1 cellular context compared by ENCODE assay signal in genomic region chr2:52501715-52502475, GRCh38.
TF ChIP-seq lines count a peak whose summit lies in the region.

No MANE protein-coding gene starts in this region.

TF ChIP-seq in GM23338, 12 proteins besides CTCF, POLR2A, EP300 and RAD21 (continued from another document):
- TF ChIP-seq ETS1 (IDR thresholded peaks at IDR 0.05) (no peak), STAT1 (IDR thresholded peaks at IDR 0.05; ENCODE audit: unreplicated experiment) (no peak), POLR2AphosphoS5 (IDR thresholded peaks at IDR 0.05; ENCODE audit: low read depth) (no peak)
- TF ChIP-seq, protein P1, sequence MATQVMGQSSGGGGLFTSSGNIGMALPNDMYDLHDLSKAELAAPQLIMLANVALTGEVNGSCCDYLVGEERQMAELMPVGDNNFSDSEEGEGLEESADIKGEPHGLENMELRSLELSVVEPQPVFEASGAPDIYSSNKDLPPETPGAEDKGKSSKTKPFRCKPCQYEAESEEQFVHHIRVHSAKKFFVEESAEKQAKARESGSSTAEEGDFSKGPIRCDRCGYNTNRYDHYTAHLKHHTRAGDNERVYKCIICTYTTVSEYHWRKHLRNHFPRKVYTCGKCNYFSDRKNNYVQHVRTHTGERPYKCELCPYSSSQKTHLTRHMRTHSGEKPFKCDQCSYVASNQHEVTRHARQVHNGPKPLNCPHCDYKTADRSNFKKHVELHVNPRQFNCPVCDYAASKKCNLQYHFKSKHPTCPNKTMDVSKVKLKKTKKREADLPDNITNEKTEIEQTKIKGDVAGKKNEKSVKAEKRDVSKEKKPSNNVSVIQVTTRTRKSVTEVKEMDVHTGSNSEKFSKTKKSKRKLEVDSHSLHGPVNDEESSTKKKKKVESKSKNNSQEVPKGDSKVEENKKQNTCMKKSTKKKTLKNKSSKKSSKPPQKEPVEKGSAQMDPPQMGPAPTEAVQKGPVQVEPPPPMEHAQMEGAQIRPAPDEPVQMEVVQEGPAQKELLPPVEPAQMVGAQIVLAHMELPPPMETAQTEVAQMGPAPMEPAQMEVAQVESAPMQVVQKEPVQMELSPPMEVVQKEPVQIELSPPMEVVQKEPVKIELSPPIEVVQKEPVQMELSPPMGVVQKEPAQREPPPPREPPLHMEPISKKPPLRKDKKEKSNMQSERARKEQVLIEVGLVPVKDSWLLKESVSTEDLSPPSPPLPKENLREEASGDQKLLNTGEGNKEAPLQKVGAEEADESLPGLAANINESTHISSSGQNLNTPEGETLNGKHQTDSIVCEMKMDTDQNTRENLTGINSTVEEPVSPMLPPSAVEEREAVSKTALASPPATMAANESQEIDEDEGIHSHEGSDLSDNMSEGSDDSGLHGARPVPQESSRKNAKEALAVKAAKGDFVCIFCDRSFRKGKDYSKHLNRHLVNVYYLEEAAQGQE (IDR thresholded peaks at IDR 0.05; ENCODE audit: unreplicated experiment): no peak
